In the genomic region with DNA sequence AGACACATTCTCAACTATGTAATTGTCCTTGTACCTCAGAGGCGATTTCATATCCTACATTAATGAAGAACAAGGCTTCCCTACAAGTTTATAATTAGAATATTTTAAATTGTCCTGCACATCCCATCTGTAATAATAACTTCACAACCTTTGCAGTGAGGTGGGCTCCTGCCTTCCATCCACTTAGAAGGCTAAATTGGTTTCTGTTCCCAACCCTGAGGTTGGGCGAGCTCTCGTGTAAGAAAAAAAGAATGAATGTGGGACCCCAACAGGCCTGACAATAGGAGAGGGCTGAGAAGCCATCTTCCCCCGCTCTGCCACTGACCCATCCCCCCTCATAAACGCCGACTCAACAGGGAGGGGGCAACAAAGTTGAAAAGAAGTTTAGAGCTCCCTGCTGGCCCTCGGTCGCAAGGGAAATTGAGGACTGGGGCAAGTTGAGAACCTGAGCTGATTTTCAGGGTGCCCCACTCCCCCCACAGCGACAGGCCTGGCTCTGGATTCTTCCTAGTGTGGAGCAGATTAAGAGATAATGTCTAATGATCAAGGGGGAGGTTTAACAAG, we compare ENCODE assay signal across 24 cellular contexts. TPM values are rescaled to one million over a fixed set of nuclear protein-coding genes. Genes with fewer than 3 reads are reported as not detected.
"Had no signal": no experiment of that assay in that cellular context is flagged by ENCODE, and none has a peak within 500 bp of the region (broad histone marks: within the 10 kb centered on the region; RNA-seq: fewer than 3 reads in every experiment).

No MANE protein-coding gene starts in this region.

- H3K9me3 Mint-ChIP-seq: activated CD8-positive, alpha-beta T cell treated with anti-CD3 and anti-CD28 coated beads for 36 hours; activated naive CD4-positive, alpha-beta T cell treated with anti-CD3 and anti-CD28 coated beads, Interleukin-2, amount 50 U/mL, for 24 hours; activated T-cell treated with anti-CD3 and anti-CD28 coated beads, Interleukin-2, amount 50 U/mL, for 4 hours; central memory CD8-positive, alpha-beta T cell; memory B cell; natural killer cell; stimulated activated naive CD8-positive, alpha-beta T cell treated with anti-CD3 and anti-CD28 coated beads, Interleukin-15, amount 100 ng/mL, for 72 hours had no signal

- DNase-seq: activated CD4-positive, alpha-beta T cell treated with anti-CD3 and anti-CD28 coated beads for 48 hours; activated CD8-positive, alpha-beta T cell treated with anti-CD3 and anti-CD28 coated beads for 36 hours; activated effector memory CD4-positive, alpha-beta T cell treated with anti-CD3 and anti-CD28 coated beads, Interleukin-2, amount 50 U/mL, for 16 hours; activated T-cell treated with anti-CD3 and anti-CD28 coated beads, Interleukin-2, amount 50 U/mL, for 4 hours; adrenal gland; effector CD8-positive, alpha-beta T cell; foreskin keratinocyte; head of caudate nucleus; kidney glomerular epithelial cell; natural killer cell; spleen; stimulated activated naive CD8-positive, alpha-beta T cell treated with anti-CD3 and anti-CD28 coated beads, Interleukin-15, amount 100 ng/mL, for 72 hours; T-helper 2 cell; upper lobe of right lung had no signal

- ATAC-seq: activated CD8-positive, alpha-beta T cell treated with anti-CD3 and anti-CD28 coated beads for 36 hours; activated T-cell treated with anti-CD3 and anti-CD28 coated beads, Interleukin-2, amount 50 U/mL, for 4 hours; foreskin keratinocyte; left ventricle myocardium superior; natural killer cell; sciatic nerve; stimulated activated naive CD8-positive, alpha-beta T cell treated with anti-CD3 and anti-CD28 coated beads, Interleukin-15, amount 100 ng/mL, for 72 hours; upper lobe of right lung had no signal

- H3K27ac ChIP-seq: adrenal gland, coronary artery, foreskin keratinocyte, spleen, upper lobe of right lung had no signal

- H3K36me3 Mint-ChIP-seq: natural killer cell had no signal

- H3K4me1 ChIP-seq: foreskin keratinocyte had no signal

- H3K4me3 ChIP-seq: adrenal gland, coronary artery, spleen, upper lobe of right lung had no signal

- H3K27ac Mint-ChIP-seq: activated CD8-positive, alpha-beta T cell treated with anti-CD3 and anti-CD28 coated beads for 36 hours; natural killer cell; stimulated activated naive CD8-positive, alpha-beta T cell treated with anti-CD3 and anti-CD28 coated beads, Interleukin-15, amount 100 ng/mL, for 72 hours had no signal

- H3K4me3 Mint-ChIP-seq: activated CD8-positive, alpha-beta T cell treated with anti-CD3 and anti-CD28 coated beads for 36 hours; activated naive CD4-positive, alpha-beta T cell treated with anti-CD3 and anti-CD28 coated beads, Interleukin-2, amount 50 U/mL, for 24 hours; activated T-cell treated with anti-CD3 and anti-CD28 coated beads, Interleukin-2, amount 50 U/mL, for 4 hours; central memory CD8-positive, alpha-beta T cell; memory B cell; natural killer cell had no signal

- H3K9me3 ChIP-seq: adrenal gland, spleen, upper lobe of right lung had no signal

RNA-seq across cellular contexts. Expression of a gene that starts 9.4 kb away (rescaled TPM):
- total RNA-seq: activated CD8-positive, alpha-beta T cell treated with anti-CD3 and anti-CD28 coated beads for 36 hours; activated T-cell treated with anti-CD3 and anti-CD28 coated beads, Interleukin-2, amount 50 U/mL, for 4 hours; adrenal gland; foreskin keratinocyte; left ventricle myocardium superior; mucosa of gallbladder; natural killer cell; omental fat pad; pulmonary artery endothelial cell; sciatic nerve; spleen; temporal lobe; upper lobe of right lung had no signal
